ENCODE assay signal across 18 cellular contexts in genomic region chr13:73960474-73960873, GRCh38.
DNase-seq lines count a peak whose midpoint lies in the region; ATAC-seq, FAIRE-seq and TF ChIP-seq lines count a peak whose summit lies in the region.
"Had no signal": no experiment of that assay in that cellular context is flagged by ENCODE, and none has a peak within 500 bp of the region (broad histone marks: within the 10 kb centered on the region; RNA-seq: fewer than 3 reads in every experiment).

No MANE protein-coding gene starts in this region.

- peak; percentile 79 for FAIRE-seq in GM12892 (lab: Jason Lieb, UNC)

- TF ChIP-seq POLR2A in GM12892 (IDR thresholded peaks at IDR 0.05; ENCODE audit: low read depth, low read length): no peak

- DNase-seq in GM12892 (ENCODE audit: insufficient read length) (no peak), NCI-H128 (lab: John Stamatoyannopoulos, UW; ENCODE audit: unreplicated experiment) (no peak), DMS153 treated with DMSO at 0.1 percent for 48 hours (lab: John Stamatoyannopoulos, UW; ENCODE audit: unreplicated experiment) (no peak), H4 (ENCODE audit: low spot score) (no peak)
- DNase-seq: activated CD4-positive, alpha-beta T cell treated with anti-CD3 and anti-CD28 coated beads for 36 hours; activated naive CD4-positive, alpha-beta T cell; CD8-positive, alpha-beta T cell; EL; kidney glomerular epithelial cell; NCI-H2107; PC-9; stimulated activated CD4-positive, alpha-beta T cell treated with anti-CD3 and anti-CD28 coated beads, Interleukin-12 subunit alpha, Interleukin-12 subunit beta, amount 100 ng/mL, for 4 hours; stimulated activated naive CD4-positive, alpha-beta T cell treated with Interleukin-2 at 50 U/mL for 16 hours; upper lobe of left lung had no signal

- peak; percentile 59 for ATAC-seq in GM19397 (IDR thresholded peaks at IDR 0.05; ENCODE audit: unreplicated experiment)
- peak; percentile 64 for ATAC-seq in HG02623 (IDR thresholded peaks at IDR 0.05; ENCODE audit: unreplicated experiment)
- ATAC-seq in HG03432 (IDR thresholded peaks at IDR 0.05; ENCODE audit: unreplicated experiment): peak; percentile 75
- no peak for ATAC-seq in GM21390 (IDR thresholded peaks at IDR 0.05; ENCODE audit: unreplicated experiment)
- ATAC-seq: activated CD4-positive, alpha-beta T cell treated with anti-CD3 and anti-CD28 coated beads for 36 hours; CD8-positive, alpha-beta T cell had no signal
